9 cellular contexts compared by ENCODE assay signal in genomic region chr11:74672956-74673895, GRCh38. TPM values are rescaled to one million over a fixed set of nuclear protein-coding genes. Genes with fewer than 3 reads are reported as not detected.
DNase-seq lines count a peak whose midpoint lies in the region; ATAC-seq and TF ChIP-seq lines count a peak whose summit lies in the region.
"Had no signal": no experiment of that assay in that cellular context is flagged by ENCODE, and none has a peak within 500 bp of the region (broad histone marks: within the 10 kb centered on the region; RNA-seq: fewer than 3 reads in every experiment).

No MANE protein-coding gene starts in this region.

- DNase-seq in HT1080 (ENCODE audit: low read depth) (peak; percentile 98), amniotic stem cell (lab: John Stamatoyannopoulos, UW) (peak; percentile 97), islet precursor cell (peak; percentile 56), thoracic aorta (ENCODE audit: low spot score) (peak; percentile 64), NCI-H1048 (lab: John Stamatoyannopoulos, UW) (no peak)
- DNase-seq in activated naive CD8-positive, alpha-beta T cell treated with anti-CD3 and anti-CD28 coated beads, Interleukin-2, amount 50 U/mL, for 24 hours, result no peak

- H3K36me3 ChIP-seq in thoracic aorta, result no peaks in the 10 kb centered on the region

- H3K9me3 Mint-ChIP-seq in activated naive CD8-positive, alpha-beta T cell treated with anti-CD3 and anti-CD28 coated beads, Interleukin-2, amount 50 U/mL, for 24 hours, result no peaks in the 10 kb centered on the region
- H3K9me3 Mint-ChIP-seq: activated naive CD4-positive, alpha-beta T cell treated with anti-CD3 and anti-CD28 coated beads, Interleukin-2, amount 50 U/mL, for 72 hours had no signal

- H3K4me3 Mint-ChIP-seq in activated naive CD8-positive, alpha-beta T cell treated with anti-CD3 and anti-CD28 coated beads, Interleukin-2, amount 50 U/mL, for 24 hours, result no peak overlapping the region

- no peaks in the 10 kb centered on the region for H3K27me3 ChIP-seq in thoracic aorta (replicated peaks; ENCODE audit: insufficient read depth)

- H3K4me3 ChIP-seq in thoracic aorta, result no peak overlapping the region

- ATAC-seq in thoracic aorta (ENCODE audit: insufficient number of reproducible peaks, low FRiP score, low read depth) (peak; percentile 70), GM21723 (IDR thresholded peaks at IDR 0.05; ENCODE audit: unreplicated experiment) (no peak), GM18519 (IDR thresholded peaks at IDR 0.05; ENCODE audit: low FRiP score, unreplicated experiment) (no peak)
- ATAC-seq in activated naive CD8-positive, alpha-beta T cell treated with anti-CD3 and anti-CD28 coated beads, Interleukin-2, amount 50 U/mL, for 24 hours, result no peak
- ATAC-seq: activated naive CD4-positive, alpha-beta T cell treated with anti-CD3 and anti-CD28 coated beads, Interleukin-2, amount 50 U/mL, for 72 hours had no signal

- no peak for TF ChIP-seq CTCF in thoracic aorta (IDR thresholded peaks at IDR 0.05)

- H3K4me1 Mint-ChIP-seq in activated naive CD8-positive, alpha-beta T cell treated with anti-CD3 and anti-CD28 coated beads, Interleukin-2, amount 50 U/mL, for 24 hours, result no peaks in the 10 kb centered on the region

- no peaks in the 10 kb centered on the region for H3K9me3 ChIP-seq in thoracic aorta

- H3K27ac Mint-ChIP-seq in activated naive CD8-positive, alpha-beta T cell treated with anti-CD3 and anti-CD28 coated beads, Interleukin-2, amount 50 U/mL, for 24 hours, result no peak overlapping the region
- H3K27ac Mint-ChIP-seq: activated naive CD4-positive, alpha-beta T cell treated with anti-CD3 and anti-CD28 coated beads, Interleukin-2, amount 50 U/mL, for 72 hours had no signal

- no peaks in the 10 kb centered on the region for H3K27me3 Mint-ChIP-seq in activated naive CD8-positive, alpha-beta T cell treated with anti-CD3 and anti-CD28 coated beads, Interleukin-2, amount 50 U/mL, for 24 hours

- peak overlapping the region; percentile 66 to 67 for H3K27ac ChIP-seq in thoracic aorta

- peaks cover 3% of the 10 kb centered on the region for H3K36me3 Mint-ChIP-seq in activated naive CD8-positive, alpha-beta T cell treated with anti-CD3 and anti-CD28 coated beads, Interleukin-2, amount 50 U/mL, for 24 hours (ENCODE audit: low read depth)
- H3K36me3 Mint-ChIP-seq: activated naive CD4-positive, alpha-beta T cell treated with anti-CD3 and anti-CD28 coated beads, Interleukin-2, amount 50 U/mL, for 72 hours had no signal

- peaks cover 8 to 27% of the 10 kb centered on the region in 2 donors for H3K4me1 ChIP-seq in thoracic aorta (ENCODE audit: control insufficient read depth in 1 of 2, low read depth in 2 of 2)

RNA-seq across cellular contexts. Expression of gene CHRDL2, which starts 58.0 kb away (rescaled TPM):
- not detected in 2 replicates for total RNA-seq in HT1080 (2014; rRNA removed; shearing (Covaris generic))
- not detected in 2 replicates for polyA plus RNA-seq in HT1080 (2015; cell fraction: cytosol; rRNA removed)
- not detected in 2 replicates for polyA plus RNA-seq in HT1080 (2015; cell fraction: nucleus; rRNA removed)
- total RNA-seq in thoracic aorta, result 1 to 10 TPM in 1 of 2 donors, not detected in 1; 1.9 TPM
- total RNA-seq: activated naive CD4-positive, alpha-beta T cell treated with anti-CD3 and anti-CD28 coated beads, Interleukin-2, amount 50 U/mL, for 72 hours had no signal

Comparison
In these comparisons a context has a peak if more than half of its experiments do, and no peak if none do; other contexts are left out.
1. DNase-seq: peak in HT1080 (single experiment), amniotic stem cell (single experiment), islet precursor cell (single experiment) and thoracic aorta (single experiment); none in activated naive CD8-positive, alpha-beta T cell treated with anti-CD3 and anti-CD28 coated beads, Interleukin-2, amount 50 U/mL, for 24 hours (single experiment) and NCI-H1048 (single experiment).